In the genomic region with DNA sequence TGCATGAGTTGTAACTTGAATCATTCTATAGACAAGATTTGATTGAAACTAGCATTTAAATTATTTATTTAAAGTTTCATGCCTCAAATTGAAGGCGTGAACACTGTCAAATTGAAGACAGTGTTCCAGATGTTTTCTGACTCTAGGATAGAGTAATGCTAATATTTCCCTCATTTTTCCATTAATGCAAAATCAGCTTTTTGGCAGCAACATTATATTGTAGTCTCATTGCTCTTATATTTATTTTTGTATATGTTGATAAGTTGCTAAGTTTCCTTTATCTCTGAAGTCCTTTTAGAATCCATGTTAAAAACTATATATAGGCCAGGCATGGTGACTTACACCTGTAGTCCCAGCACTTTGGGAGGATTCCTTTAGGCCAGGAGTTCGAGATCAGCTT, we compare ENCODE assay signal across 11 cellular contexts. TPM values are rescaled to one million over a fixed set of nuclear protein-coding genes. Genes with fewer than 3 reads are reported as not detected.
"Had no signal": no experiment of that assay in that cellular context is flagged by ENCODE, and none has a peak within 500 bp of the region (broad histone marks: within the 10 kb centered on the region; RNA-seq: fewer than 3 reads in every experiment).

No MANE protein-coding gene starts in this region.

- DNase-seq: HFFc6, IMR-90, Kasumi-1, KBM-7 had no signal

- H3K9me3 ChIP-seq: HAP-1 had no signal

- H3K4me3 Mint-ChIP-seq: GM23338, HFFc6 had no signal

- H3K4me2 ChIP-seq: GM23338 had no signal

- H3K4me3 ChIP-seq: GM23338, HAP-1 had no signal

- H3K9me3 Mint-ChIP-seq: HFFc6 had no signal

- H3K27ac Mint-ChIP-seq: GM23338, HFFc6 had no signal

- H3K27ac ChIP-seq: HL-60 had no signal

- H2AFZ ChIP-seq: GM23338 had no signal

- FAIRE-seq: H1, H54 had no signal

- ATAC-seq: GM23338, HCT116 had no signal

RNA-seq across cellular contexts. Expression of gene RLBP1, which starts 27.2 kb away (rescaled TPM):
- total RNA-seq: GM23338, H1, HFFc6, HT1080, IMR-90 had no signal
- polyA plus RNA-seq: GM23338, IMR-90 had no signal
